Comparison of ENCODE assay signal across 39 cellular contexts in genomic region chr7:72106405-72106804, GRCh38.
"Had no signal": no experiment of that assay in that cellular context is flagged by ENCODE, and none has a peak within 500 bp of the region (broad histone marks: within the 10 kb centered on the region; RNA-seq: fewer than 3 reads in every experiment).

No MANE protein-coding gene starts in this region.

- H3K36me3 ChIP-seq: adrenal gland, ascending aorta, brain microvascular endothelial cell, breast epithelium, cardiac muscle cell had no signal

- DNase-seq: activated effector memory CD4-positive, alpha-beta T cell treated with anti-CD3 and anti-CD28 coated beads, Interleukin-2, amount 50 U/mL, for 16 hours; activated effector memory CD4-positive, alpha-beta T cell treated with Interleukin-2 at 50 U/mL for 16 hours; activated gamma-delta T cell; activated gamma-delta T cell treated with Interleukin-2 at 50 U/mL for 16 hours; activated naive CD4-positive, alpha-beta T cell; activated naive CD4-positive, alpha-beta T cell treated with anti-CD3 and anti-CD28 coated beads for 36 hours; activated naive CD4-positive, alpha-beta T cell treated with anti-CD3 and anti-CD28 coated beads, Interleukin-2, amount 10 ng/mL, durations not matched to agents 7 days and 5 days; activated naive CD4-positive, alpha-beta T cell treated with anti-CD3 and anti-CD28 coated beads, Interleukin-2, amount 50 U/mL, for 16 hours; activated naive CD4-positive, alpha-beta T cell treated with Interleukin-2 at 50 U/mL for 16 hours; activated naive CD8-positive, alpha-beta T cell treated with anti-CD3 and anti-CD28 coated beads for 36 hours; activated naive CD8-positive, alpha-beta T cell treated with anti-CD3 and anti-CD28 coated beads, Interleukin-2, amount 10 ng/mL, durations not matched to agents 7 days and 5 days; activated naive CD8-positive, alpha-beta T cell treated with anti-CD3 and anti-CD28 coated beads, Interleukin-2, amount 50 U/mL, for 24 hours; activated T-cell treated with anti-CD3 and anti-CD28 coated beads, Interleukin-2, amount 50 U/mL, for 24 hours; activated T-cell treated with anti-CD3 and anti-CD28 coated beads, Interleukin-2, amount 50 U/mL, for 4 hours; activated T-cell treated with anti-CD3 and anti-CD28 coated beads, Interleukin-2, amount 50 U/mL, for 48 hours; activated T-cell treated with anti-CD3 and anti-CD28 coated beads, Interleukin-2, amount 50 U/mL, for 72 hours; adrenal gland; amniotic stem cell; amygdala; anterior cingulate cortex; aorta; body of pancreas; brain microvascular endothelial cell; caudate nucleus; central memory CD4-positive, alpha-beta T cell; cerebellar nuclear complex had no signal

- H3K27me3 Mint-ChIP-seq: activated naive CD4-positive, alpha-beta T cell treated with anti-CD3 and anti-CD28 coated beads, Interleukin-2, amount 10 ng/mL, durations not matched to agents 7 days and 5 days; activated naive CD4-positive, alpha-beta T cell treated with anti-CD3 and anti-CD28 coated beads, Interleukin-2, amount 50 U/mL, for 24 hours; activated naive CD8-positive, alpha-beta T cell; activated naive CD8-positive, alpha-beta T cell treated with anti-CD3 and anti-CD28 coated beads for 36 hours; activated naive CD8-positive, alpha-beta T cell treated with anti-CD3 and anti-CD28 coated beads, Interleukin-2, amount 10 ng/mL, durations not matched to agents 7 days and 5 days; activated naive CD8-positive, alpha-beta T cell treated with anti-CD3 and anti-CD28 coated beads, Interleukin-2, amount 50 U/mL, for 24 hours; activated T-cell treated with anti-CD3 and anti-CD28 coated beads, Interleukin-2, amount 50 U/mL, for 24 hours; activated T-helper 17 cell treated with anti-CD3 and anti-CD28 coated beads, Interleukin-2, amount 50 U/mL, for 72 hours; brain; central memory CD8-positive, alpha-beta T cell had no signal

- H3K4me3 ChIP-seq: adrenal gland, ascending aorta, body of pancreas, breast epithelium, cardiac muscle cell had no signal

- FAIRE-seq: astrocyte, bronchial epithelial cell had no signal

- H3K27me3 ChIP-seq: adrenal gland, ascending aorta, body of pancreas, brain microvascular endothelial cell, breast epithelium, cardiac muscle cell had no signal

- H3K9me3 ChIP-seq: adrenal gland, ascending aorta, body of pancreas had no signal

- H3K4me1 Mint-ChIP-seq: activated naive CD4-positive, alpha-beta T cell treated with anti-CD3 and anti-CD28 coated beads, Interleukin-2, amount 10 ng/mL, durations not matched to agents 7 days and 5 days; activated naive CD4-positive, alpha-beta T cell treated with anti-CD3 and anti-CD28 coated beads, Interleukin-2, amount 50 U/mL, for 24 hours; activated naive CD8-positive, alpha-beta T cell treated with anti-CD3 and anti-CD28 coated beads for 36 hours; activated naive CD8-positive, alpha-beta T cell treated with anti-CD3 and anti-CD28 coated beads, Interleukin-2, amount 10 ng/mL, durations not matched to agents 7 days and 5 days; activated naive CD8-positive, alpha-beta T cell treated with anti-CD3 and anti-CD28 coated beads, Interleukin-2, amount 50 U/mL, for 24 hours; activated T-helper 17 cell treated with anti-CD3 and anti-CD28 coated beads, Interleukin-2, amount 50 U/mL, for 72 hours; brain; central memory CD8-positive, alpha-beta T cell had no signal

- H3K36me3 Mint-ChIP-seq: activated naive CD4-positive, alpha-beta T cell treated with anti-CD3 and anti-CD28 coated beads, Interleukin-2, amount 10 ng/mL, durations not matched to agents 7 days and 5 days; activated naive CD4-positive, alpha-beta T cell treated with anti-CD3 and anti-CD28 coated beads, Interleukin-2, amount 50 U/mL, for 24 hours; activated naive CD8-positive, alpha-beta T cell; activated naive CD8-positive, alpha-beta T cell treated with anti-CD3 and anti-CD28 coated beads for 36 hours; activated naive CD8-positive, alpha-beta T cell treated with anti-CD3 and anti-CD28 coated beads, Interleukin-2, amount 10 ng/mL, durations not matched to agents 7 days and 5 days; brain had no signal

- H3K4me3 Mint-ChIP-seq: activated naive CD4-positive, alpha-beta T cell treated with anti-CD3 and anti-CD28 coated beads for 36 hours; activated naive CD4-positive, alpha-beta T cell treated with anti-CD3 and anti-CD28 coated beads, Interleukin-2, amount 10 ng/mL, durations not matched to agents 7 days and 5 days; activated naive CD4-positive, alpha-beta T cell treated with anti-CD3 and anti-CD28 coated beads, Interleukin-2, amount 50 U/mL, for 24 hours; activated naive CD8-positive, alpha-beta T cell; activated naive CD8-positive, alpha-beta T cell treated with anti-CD3 and anti-CD28 coated beads for 36 hours; activated naive CD8-positive, alpha-beta T cell treated with anti-CD3 and anti-CD28 coated beads, Interleukin-2, amount 10 ng/mL, durations not matched to agents 7 days and 5 days; activated naive CD8-positive, alpha-beta T cell treated with anti-CD3 and anti-CD28 coated beads, Interleukin-2, amount 50 U/mL, for 24 hours; activated T-cell treated with anti-CD3 and anti-CD28 coated beads, Interleukin-2, amount 50 U/mL, for 24 hours; activated T-cell treated with anti-CD3 and anti-CD28 coated beads, Interleukin-2, amount 50 U/mL, for 4 hours; activated T-cell treated with anti-CD3 and anti-CD28 coated beads, Interleukin-2, amount 50 U/mL, for 72 hours; activated T-helper 1 cell treated with anti-CD3 and anti-CD28 coated beads, Interleukin-12 subunit alpha, Interleukin-12 subunit beta, Interleukin-2, Interleukin-4 antibody, amounts not matched to agents 30 ng/mL and 10 ng/mL and 1 ng/mL, durations not matched to agents 14 hours and 24 hours and 36 hours; activated T-helper 17 cell treated with anti-CD3 and anti-CD28 coated beads, Interleukin-2, amount 50 U/mL, for 72 hours; brain; central memory CD8-positive, alpha-beta T cell had no signal

- H3K27ac Mint-ChIP-seq: activated naive CD4-positive, alpha-beta T cell treated with anti-CD3 and anti-CD28 coated beads for 36 hours; activated naive CD4-positive, alpha-beta T cell treated with anti-CD3 and anti-CD28 coated beads, Interleukin-2, amount 10 ng/mL, durations not matched to agents 7 days and 5 days; activated naive CD4-positive, alpha-beta T cell treated with anti-CD3 and anti-CD28 coated beads, Interleukin-2, amount 50 U/mL, for 24 hours; activated naive CD4-positive, alpha-beta T cell treated with anti-CD3 and anti-CD28 coated beads, Interleukin-2, amount 50 U/mL, for 72 hours; activated naive CD8-positive, alpha-beta T cell; activated naive CD8-positive, alpha-beta T cell treated with anti-CD3 and anti-CD28 coated beads for 36 hours; activated naive CD8-positive, alpha-beta T cell treated with anti-CD3 and anti-CD28 coated beads, Interleukin-2, amount 10 ng/mL, durations not matched to agents 7 days and 5 days; activated naive CD8-positive, alpha-beta T cell treated with anti-CD3 and anti-CD28 coated beads, Interleukin-2, amount 50 U/mL, for 24 hours; activated T-cell treated with anti-CD3 and anti-CD28 coated beads, Interleukin-2, amount 50 U/mL, for 24 hours; activated T-cell treated with anti-CD3 and anti-CD28 coated beads, Interleukin-2, amount 50 U/mL, for 72 hours; activated T-helper 1 cell treated with anti-CD3 and anti-CD28 coated beads, Interleukin-12 subunit alpha, Interleukin-12 subunit beta, Interleukin-2, Interleukin-4 antibody, amounts not matched to agents 30 ng/mL and 10 ng/mL and 1 ng/mL, durations not matched to agents 14 hours and 24 hours and 36 hours; activated T-helper 17 cell treated with anti-CD3 and anti-CD28 coated beads, Interleukin-2, amount 50 U/mL, for 72 hours; activated T-helper 2 cell treated with anti-CD3 and anti-CD28 coated beads, Interferon-gamma antibody, Interleukin-2, Interleukin-4, amounts not matched to agents 10 μg/mL and 5 μg/mL and 100 μg/mL, durations not matched to agents 14 hours and 24 hours and 36 hours; brain had no signal

- H3K4me1 ChIP-seq: adrenal gland, ascending aorta, body of pancreas, breast epithelium had no signal

- H3K27ac ChIP-seq: adrenal gland, ascending aorta, body of pancreas, brain microvascular endothelial cell, breast epithelium, cardiac muscle cell had no signal

- ATAC-seq: activated naive CD4-positive, alpha-beta T cell treated with anti-CD3 and anti-CD28 coated beads, Interleukin-2, amount 50 U/mL, for 72 hours; activated naive CD8-positive, alpha-beta T cell treated with anti-CD3 and anti-CD28 coated beads, Interleukin-2, amount 50 U/mL, for 24 hours; activated T-cell treated with anti-CD3 and anti-CD28 coated beads, Interleukin-2, amount 50 U/mL, for 4 hours; activated T-cell treated with anti-CD3 and anti-CD28 coated beads, Interleukin-2, amount 50 U/mL, for 72 hours; activated T-helper 17 cell treated with anti-CD3 and anti-CD28 coated beads, Interleukin-2, amount 50 U/mL, for 72 hours; body of pancreas had no signal
